ENCODE assay signal across 1 cellular context in the genomic region with DNA sequence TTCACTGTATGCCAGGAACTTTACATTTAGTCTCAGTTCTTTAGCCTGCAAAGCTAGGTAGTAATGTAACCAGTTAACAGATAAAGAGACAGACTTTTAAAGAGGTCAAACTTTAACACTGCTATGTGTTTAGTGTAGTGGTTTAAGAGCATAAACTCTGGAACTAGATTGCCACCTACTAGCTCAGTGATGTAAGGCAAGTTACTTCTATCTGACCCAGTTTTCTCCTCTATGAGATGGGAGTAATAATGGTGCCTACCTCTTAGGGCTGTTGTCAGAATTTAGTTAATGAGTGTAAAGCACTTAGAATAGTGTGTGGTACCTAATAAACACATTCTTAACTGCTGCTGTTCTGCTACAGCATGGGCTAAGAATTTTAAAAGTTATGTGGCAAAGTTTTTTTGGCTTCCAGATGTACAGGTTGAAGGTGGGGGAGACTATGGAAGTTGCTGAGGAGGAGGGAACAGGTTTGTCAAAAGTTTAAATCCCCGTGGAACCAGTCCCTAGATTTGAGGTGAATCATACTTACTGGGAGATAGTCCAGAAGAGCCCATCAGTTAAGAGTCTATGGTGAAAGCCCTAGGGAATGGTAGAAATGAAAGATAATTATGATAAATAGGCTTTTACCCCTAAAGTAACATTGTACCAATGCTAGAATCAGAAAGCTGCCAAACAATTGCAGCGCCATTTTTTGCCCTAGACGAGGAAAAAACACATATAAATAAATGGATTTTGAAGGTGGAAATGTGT.
A peak's percentile ranks its signal among the peaks of the same experiment; 100 is the strongest.
TF ChIP-seq lines count a peak whose summit lies in the region.

No MANE protein-coding gene starts in this region.

TF ChIP-seq in SK-N-SH, 30 proteins besides CTCF, POLR2A, EP300 and RAD21:
- TF ChIP-seq YY1 (IDR thresholded peaks at IDR 0.05; ENCODE audit: low read depth) (peak; percentile 62; the same call in 1 of the 2 replicates), NRF1 (IDR thresholded peaks at IDR 0.05; ENCODE audit: low read depth, low read length) (no peak), RFX5 (IDR thresholded peaks at IDR 0.05; ENCODE audit: low read length) (no peak), FOXJ3 (CRISPR knock-in tag; IDR thresholded peaks at IDR 0.05) (no peak), EZH2phosphoT487 (IDR thresholded peaks at IDR 0.05; ENCODE audit: borderline replicate concordance, low read depth) (no peak), FOSL2 (IDR thresholded peaks at IDR 0.05; ENCODE audit: borderline replicate concordance, low read depth) (no peak; the same call in 1 of the 2 replicates), RCOR1 (IDR thresholded peaks at IDR 0.05; ENCODE audit: low read length) (no peak), SIN3A (IDR thresholded peaks at IDR 0.05; ENCODE audit: borderline replicate concordance, low read depth, low read length) (0 out of 2 replicates have a peak, but pooled peaks have one; percentile 25), GABPA (IDR thresholded peaks at IDR 0.05; ENCODE audit: low read depth) (no peak), TEAD4 (IDR thresholded peaks at IDR 0.05; ENCODE audit: borderline replicate concordance, insufficient read depth) (no peak), POLR2AphosphoS5 (IDR thresholded peaks at IDR 0.05; ENCODE audit: low read depth, low read length) (no peak), NFIC (IDR thresholded peaks at IDR 0.05; ENCODE audit: borderline replicate concordance) (peak; percentile 70), JUND (IDR thresholded peaks at IDR 0.05) (peak; percentile 38; the same call in 1 of the 2 replicates), RXRA (IDR thresholded peaks at IDR 0.05; ENCODE audit: borderline replicate concordance, low read depth) (peak; percentile 36; the same call in 1 of the 2 replicates), GATA2 (CRISPR knock-in tag; IDR thresholded peaks at IDR 0.05) (no peak), FOXM1 (IDR thresholded peaks at IDR 0.05; ENCODE audit: low read depth) (no peak), CHD2 (IDR thresholded peaks at IDR 0.05; ENCODE audit: low read length, partially characterized antibody) (no peak), MXI1 (IDR thresholded peaks at IDR 0.05; ENCODE audit: low read depth, low read length) (no peak), TAF1 (IDR thresholded peaks at IDR 0.05; ENCODE audit: borderline replicate concordance, low read depth, low read length) (no peak), SMC3 (IDR thresholded peaks at IDR 0.05; ENCODE audit: low read depth, low read length) (no peak), ELF1 (IDR thresholded peaks at IDR 0.05) (no peak), TCF12 (IDR thresholded peaks at IDR 0.05) (peak; percentile 53)
- TF ChIP-seq, protein P1, sequence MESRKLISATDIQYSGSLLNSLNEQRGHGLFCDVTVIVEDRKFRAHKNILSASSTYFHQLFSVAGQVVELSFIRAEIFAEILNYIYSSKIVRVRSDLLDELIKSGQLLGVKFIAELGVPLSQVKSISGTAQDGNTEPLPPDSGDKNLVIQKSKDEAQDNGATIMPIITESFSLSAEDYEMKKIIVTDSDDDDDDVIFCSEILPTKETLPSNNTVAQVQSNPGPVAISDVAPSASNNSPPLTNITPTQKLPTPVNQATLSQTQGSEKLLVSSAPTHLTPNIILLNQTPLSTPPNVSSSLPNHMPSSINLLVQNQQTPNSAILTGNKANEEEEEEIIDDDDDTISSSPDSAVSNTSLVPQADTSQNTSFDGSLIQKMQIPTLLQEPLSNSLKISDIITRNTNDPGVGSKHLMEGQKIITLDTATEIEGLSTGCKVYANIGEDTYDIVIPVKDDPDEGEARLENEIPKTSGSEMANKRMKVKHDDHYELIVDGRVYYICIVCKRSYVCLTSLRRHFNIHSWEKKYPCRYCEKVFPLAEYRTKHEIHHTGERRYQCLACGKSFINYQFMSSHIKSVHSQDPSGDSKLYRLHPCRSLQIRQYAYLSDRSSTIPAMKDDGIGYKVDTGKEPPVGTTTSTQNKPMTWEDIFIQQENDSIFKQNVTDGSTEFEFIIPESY (IDR thresholded peaks at IDR 0.05; ENCODE audit: borderline replicate concordance, low read depth), result no peak
- TF ChIP-seq, protein P2, sequence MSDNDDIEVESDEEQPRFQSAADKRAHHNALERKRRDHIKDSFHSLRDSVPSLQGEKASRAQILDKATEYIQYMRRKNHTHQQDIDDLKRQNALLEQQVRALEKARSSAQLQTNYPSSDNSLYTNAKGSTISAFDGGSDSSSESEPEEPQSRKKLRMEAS (IDR thresholded peaks at IDR 0.05; ENCODE audit: low read depth), result no peak
- TF ChIP-seq, protein P3, sequence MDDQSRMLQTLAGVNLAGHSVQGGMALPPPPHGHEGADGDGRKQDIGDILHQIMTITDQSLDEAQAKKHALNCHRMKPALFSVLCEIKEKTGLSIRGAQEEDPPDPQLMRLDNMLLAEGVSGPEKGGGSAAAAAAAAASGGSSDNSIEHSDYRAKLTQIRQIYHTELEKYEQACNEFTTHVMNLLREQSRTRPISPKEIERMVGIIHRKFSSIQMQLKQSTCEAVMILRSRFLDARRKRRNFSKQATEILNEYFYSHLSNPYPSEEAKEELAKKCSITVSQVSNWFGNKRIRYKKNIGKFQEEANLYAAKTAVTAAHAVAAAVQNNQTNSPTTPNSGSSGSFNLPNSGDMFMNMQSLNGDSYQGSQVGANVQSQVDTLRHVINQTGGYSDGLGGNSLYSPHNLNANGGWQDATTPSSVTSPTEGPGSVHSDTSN (IDR thresholded peaks at IDR 0.05), result peak; percentile 82
- TF ChIP-seq, protein P4, sequence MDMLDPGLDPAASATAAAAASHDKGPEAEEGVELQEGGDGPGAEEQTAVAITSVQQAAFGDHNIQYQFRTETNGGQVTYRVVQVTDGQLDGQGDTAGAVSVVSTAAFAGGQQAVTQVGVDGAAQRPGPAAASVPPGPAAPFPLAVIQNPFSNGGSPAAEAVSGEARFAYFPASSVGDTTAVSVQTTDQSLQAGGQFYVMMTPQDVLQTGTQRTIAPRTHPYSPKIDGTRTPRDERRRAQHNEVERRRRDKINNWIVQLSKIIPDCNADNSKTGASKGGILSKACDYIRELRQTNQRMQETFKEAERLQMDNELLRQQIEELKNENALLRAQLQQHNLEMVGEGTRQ (IDR thresholded peaks at IDR 0.05; ENCODE audit: borderline replicate concordance, low read depth, low read length), result no peak
- TF ChIP-seq, protein P5, sequence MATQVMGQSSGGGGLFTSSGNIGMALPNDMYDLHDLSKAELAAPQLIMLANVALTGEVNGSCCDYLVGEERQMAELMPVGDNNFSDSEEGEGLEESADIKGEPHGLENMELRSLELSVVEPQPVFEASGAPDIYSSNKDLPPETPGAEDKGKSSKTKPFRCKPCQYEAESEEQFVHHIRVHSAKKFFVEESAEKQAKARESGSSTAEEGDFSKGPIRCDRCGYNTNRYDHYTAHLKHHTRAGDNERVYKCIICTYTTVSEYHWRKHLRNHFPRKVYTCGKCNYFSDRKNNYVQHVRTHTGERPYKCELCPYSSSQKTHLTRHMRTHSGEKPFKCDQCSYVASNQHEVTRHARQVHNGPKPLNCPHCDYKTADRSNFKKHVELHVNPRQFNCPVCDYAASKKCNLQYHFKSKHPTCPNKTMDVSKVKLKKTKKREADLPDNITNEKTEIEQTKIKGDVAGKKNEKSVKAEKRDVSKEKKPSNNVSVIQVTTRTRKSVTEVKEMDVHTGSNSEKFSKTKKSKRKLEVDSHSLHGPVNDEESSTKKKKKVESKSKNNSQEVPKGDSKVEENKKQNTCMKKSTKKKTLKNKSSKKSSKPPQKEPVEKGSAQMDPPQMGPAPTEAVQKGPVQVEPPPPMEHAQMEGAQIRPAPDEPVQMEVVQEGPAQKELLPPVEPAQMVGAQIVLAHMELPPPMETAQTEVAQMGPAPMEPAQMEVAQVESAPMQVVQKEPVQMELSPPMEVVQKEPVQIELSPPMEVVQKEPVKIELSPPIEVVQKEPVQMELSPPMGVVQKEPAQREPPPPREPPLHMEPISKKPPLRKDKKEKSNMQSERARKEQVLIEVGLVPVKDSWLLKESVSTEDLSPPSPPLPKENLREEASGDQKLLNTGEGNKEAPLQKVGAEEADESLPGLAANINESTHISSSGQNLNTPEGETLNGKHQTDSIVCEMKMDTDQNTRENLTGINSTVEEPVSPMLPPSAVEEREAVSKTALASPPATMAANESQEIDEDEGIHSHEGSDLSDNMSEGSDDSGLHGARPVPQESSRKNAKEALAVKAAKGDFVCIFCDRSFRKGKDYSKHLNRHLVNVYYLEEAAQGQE (IDR thresholded peaks at IDR 0.05; ENCODE audit: low read depth, low read length), result no peak
